14 cellular contexts compared by ENCODE assay signal in genomic region chr7:69903410-69903809, GRCh38.
"Had no signal": no experiment of that assay in that cellular context is flagged by ENCODE, and none has a peak within 500 bp of the region (broad histone marks: within the 10 kb centered on the region; RNA-seq: fewer than 3 reads in every experiment).

No MANE protein-coding gene starts in this region.

- DNase-seq: activated CD4-positive, alpha-beta T cell treated with anti-CD3 and anti-CD28 coated beads for 48 hours; activated naive CD4-positive, alpha-beta T cell; aorta; dermis blood vessel endothelial cell; effector memory CD8-positive, alpha-beta T cell; left colon; right lobe of liver; spleen; T-helper 2 cell; thyroid gland; uterus had no signal

- H3K9me3 Mint-ChIP-seq: effector memory CD8-positive, alpha-beta T cell; neural crest cell had no signal

- H3K27ac ChIP-seq: epithelial cell of prostate, right lobe of liver, spleen, thyroid gland, uterus had no signal

- ATAC-seq: effector memory CD8-positive, alpha-beta T cell; left colon; right lobe of liver had no signal

- H3K4me1 ChIP-seq: right lobe of liver, thyroid gland, uterus had no signal

- H3K27me3 ChIP-seq: right lobe of liver, spleen, thyroid gland, uterus had no signal

- H3K36me3 ChIP-seq: right lobe of liver, thyroid gland, uterus had no signal

- H3K4me3 ChIP-seq: lung, right lobe of liver, spleen, thyroid gland, uterus had no signal

- H3K27ac Mint-ChIP-seq: effector memory CD8-positive, alpha-beta T cell had no signal

- H3K9me3 ChIP-seq: right lobe of liver, spleen, thyroid gland, uterus had no signal

- H3K4me3 Mint-ChIP-seq: effector memory CD8-positive, alpha-beta T cell; neural crest cell had no signal
